In the genomic region with DNA sequence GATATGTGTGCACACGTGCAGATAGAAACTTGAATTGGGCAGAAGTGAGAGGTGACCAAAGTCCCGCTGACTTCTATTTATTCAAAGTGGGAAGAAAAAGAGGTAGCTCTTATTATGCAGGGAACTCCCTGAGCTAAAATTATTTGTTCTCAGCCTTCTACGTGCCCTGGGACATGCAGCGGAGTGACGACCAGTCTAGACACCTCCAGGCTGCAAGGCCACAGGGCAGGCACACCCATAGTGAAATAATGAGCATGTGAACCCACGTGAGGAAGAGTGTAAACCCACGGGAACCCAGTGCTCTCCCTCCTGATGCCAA, we compare ENCODE assay signal across 11 cellular contexts.
DNase-seq lines count a peak whose midpoint lies in the region; ATAC-seq lines count a peak whose summit lies in the region.
"Had no signal": no experiment of that assay in that cellular context is flagged by ENCODE, and none has a peak within 500 bp of the region (broad histone marks: within the 10 kb centered on the region; RNA-seq: fewer than 3 reads in every experiment).

No MANE protein-coding gene starts in this region.

- no peak overlapping the region for H3K4me3 Mint-ChIP-seq in naive thymus-derived CD4-positive, alpha-beta T cell

- DNase-seq in naive thymus-derived CD4-positive, alpha-beta T cell = no peak
- DNase-seq in HCEC 1CT = no peak
- no peak for DNase-seq in Right ventricle myocardium inferior (ENCODE audit: missing footprints)
- DNase-seq in OCI-M2 (lab: John Stamatoyannopoulos, UW; ENCODE audit: unreplicated experiment) = no peak
- DNase-seq in SKM-1 (lab: John Stamatoyannopoulos, UW; ENCODE audit: unreplicated experiment) = no peak
- DNase-seq: activated T-cell treated with anti-CD3 and anti-CD28 coated beads for 4 hours, DMS53, NCI-H1048 had no signal

- H3K36me3 ChIP-seq in naive thymus-derived CD4-positive, alpha-beta T cell (ENCODE audit: control insufficient read depth in 2 of 3, insufficient read depth in 3 of 3, low read length in 3 of 3) = no peaks in the 10 kb centered on the region

- no peaks in the 10 kb centered on the region for H3K4me1 ChIP-seq in naive thymus-derived CD4-positive, alpha-beta T cell (ENCODE audit: control insufficient read depth in 2 of 2, insufficient read depth in 2 of 2, low read length in 2 of 2)

- CTCF ChIA-PET in naive thymus-derived CD4-positive, alpha-beta T cell (lab: Charles Lee) = no interaction called here

- H3K27ac ChIP-seq in naive thymus-derived CD4-positive, alpha-beta T cell (ENCODE audit: low read depth, low read length) = no peak overlapping the region

- H3K27me3 Mint-ChIP-seq in naive thymus-derived CD4-positive, alpha-beta T cell = peaks cover 0 to 9% (median 0%) of the 10 kb centered on the region in 5 donors

- no peak overlapping the region for H3K27ac Mint-ChIP-seq in naive thymus-derived CD4-positive, alpha-beta T cell

- no peaks in the 10 kb centered on the region for H3K9me3 ChIP-seq in naive thymus-derived CD4-positive, alpha-beta T cell (ENCODE audit: control insufficient read depth in 2 of 3, low read length in 3 of 3)

- intact Hi-C loops in naive thymus-derived CD4-positive, alpha-beta T cell (cut with micrococcal nuclease) = no loop called here
- intact Hi-C loops in Right ventricle myocardium inferior (cut with DNase I) = no loop called here

- POLR2A ChIA-PET in naive thymus-derived CD4-positive, alpha-beta T cell (lab: Charles Lee) = no interaction called here

- H3K27me3 ChIP-seq in naive thymus-derived CD4-positive, alpha-beta T cell (ENCODE audit: control insufficient read depth in 2 of 2, insufficient read depth in 2 of 2, low read length in 2 of 2) = no peaks in the 10 kb centered on the region

- ATAC-seq in GM18909 (IDR thresholded peaks at IDR 0.05; ENCODE audit: poor library complexity, unreplicated experiment) = peak; percentile 94
- ATAC-seq in GM21737 (IDR thresholded peaks at IDR 0.05; ENCODE audit: unreplicated experiment) = peak; percentile 93
- ATAC-seq in HG03159 (IDR thresholded peaks at IDR 0.05; ENCODE audit: unreplicated experiment) = peak; percentile 86
- peak; percentile 44 for ATAC-seq in naive thymus-derived CD4-positive, alpha-beta T cell
- ATAC-seq in Right ventricle myocardium inferior = no peak

- H3K9me3 Mint-ChIP-seq in naive thymus-derived CD4-positive, alpha-beta T cell = peaks cover 0 to 5% (median 0%) of the 10 kb centered on the region in 11 donors

- H3K4me3 ChIP-seq in naive thymus-derived CD4-positive, alpha-beta T cell (ENCODE audit: low read length) = no peak overlapping the region

- peaks cover 0 to 12% (median 0%) of the 10 kb centered on the region in 7 donors for H3K4me1 Mint-ChIP-seq in naive thymus-derived CD4-positive, alpha-beta T cell

- H3K36me3 Mint-ChIP-seq in naive thymus-derived CD4-positive, alpha-beta T cell = no peaks in the 10 kb centered on the region
